Comparison of ENCODE assay signal across 9 cellular contexts in genomic region chr22:19962909-19963806, GRCh38. TPM values are rescaled to one million over a fixed set of nuclear protein-coding genes. Genes with fewer than 3 reads are reported as not detected.
DNase-seq lines count a peak whose midpoint lies in the region; ATAC-seq and TF ChIP-seq lines count a peak whose summit lies in the region.
"Had no signal": no experiment of that assay in that cellular context is flagged by ENCODE, and none has a peak within 500 bp of the region (broad histone marks: within the 10 kb centered on the region; RNA-seq: fewer than 3 reads in every experiment).

No MANE protein-coding gene starts in this region.

- intact Hi-C loops in Caco-2 (cut with micrococcal nuclease; ENCODE audit: unreplicated experiment), result loop anchor here (2.0 to 10.0 kb wide), 3 partner anchors 58 to 152 kb away; partner anchors contain the start of genes DGCR8, RANBP1, TANGO2 and TRMT2A
- intact Hi-C loops in testis (cut with DNase I; ENCODE audit: low total_unique reads), result no loop called here

- H3K4me3 ChIP-seq in Caco-2 (ENCODE audit: low read depth, low read length), result peak overlapping the region; percentile 50
- H3K4me3 ChIP-seq in testis, result no peak overlapping the region

- H3K27ac Mint-ChIP-seq in Caco-2 (ENCODE audit: unreplicated experiment), result peak overlapping the region; percentile 100
- peak overlapping the region; percentile 19 for H3K27ac Mint-ChIP-seq in central memory CD8-positive, alpha-beta T cell (ENCODE audit: low read depth)
- peak overlapping the region in 2 of 3 experiments; percentile 78 to 97 for H3K27ac Mint-ChIP-seq in nephron
- H3K27ac Mint-ChIP-seq: activated naive CD4-positive, alpha-beta T cell treated with anti-CD3 and anti-CD28 coated beads, Interleukin-2, amount 50 U/mL, for 72 hours had no signal

- H3K4me3 Mint-ChIP-seq in Caco-2 (ENCODE audit: unreplicated experiment) (peak overlapping the region; percentile 94), nephron (peak overlapping the region in 1 of 3 experiments; percentile 63)
- H3K4me3 Mint-ChIP-seq in central memory CD8-positive, alpha-beta T cell, result no peak overlapping the region

- peaks cover 57% of the 10 kb centered on the region for H3K4me1 ChIP-seq in Caco-2
- peaks cover 14% of the 10 kb centered on the region for H3K4me1 ChIP-seq in testis

- TF ChIP-seq RAD21 in Ishikawa (IDR thresholded peaks at IDR 0.05; ENCODE audit: low read depth), result peak; percentile 19; the same call in 1 of the 2 replicates

- DNase-seq in Caco-2, result peak; percentile 96 to 97
- DNase-seq in central memory CD8-positive, alpha-beta T cell (ENCODE audit: low spot score in 2 of 2), result no peak
- no peak for DNase-seq in mesenteric fat pad (ENCODE audit: low spot score)
- no peak for DNase-seq in testis
- DNase-seq in AML-193 (lab: John Stamatoyannopoulos, UW), result no peak

- no peak for TF ChIP-seq POLR2A in testis (IDR thresholded peaks at IDR 0.05)

- POLR2A ChIA-PET in Caco-2 (lab: Charles Lee), result interaction anchor here (0.6 kb wide), 3 partner anchors 11 to 1987 kb away, joined by 3 to 16 read pairs (median 4); no protein-coding TSS in a partner anchor

- H3K4me1 Mint-ChIP-seq in Caco-2 (ENCODE audit: low read depth, unreplicated experiment) (peaks cover 20% of the 10 kb centered on the region), nephron (peaks cover 41% of the 10 kb centered on the region)
- peaks cover 6% of the 10 kb centered on the region for H3K4me1 Mint-ChIP-seq in central memory CD8-positive, alpha-beta T cell

- CTCF ChIA-PET in Caco-2 (lab: Charles Lee), result interaction anchor here (0.5 to 1.8 kb wide), 10 partner anchors 9 to 285 kb away, joined by 3 to 28 read pairs (median 4); partner anchors contain the start of gene TRMT2A

- H3K9me3 ChIP-seq in Caco-2 (no peaks in the 10 kb centered on the region), testis (no peaks in the 10 kb centered on the region)

- TF ChIP-seq EP300 in Ishikawa (IDR thresholded peaks at IDR 0.05; ENCODE audit: borderline replicate concordance), result peak; percentile 79

- no peak overlapping the region for H3K27ac ChIP-seq in testis

- H3K36me3 ChIP-seq in Caco-2 (ENCODE audit: control insufficient read depth, insufficient read depth, low read length) (peaks cover 6% of the 10 kb centered on the region), testis (ENCODE audit: low read depth, missing control alignments) (no peaks in the 10 kb centered on the region)

- WGBS in testis, 2 donors, result 85 to 88% methylated on average over 14 to 30 of the region's 30 CpGs

- no peak for ATAC-seq in central memory CD8-positive, alpha-beta T cell (replicated peaks; ENCODE audit: extremely low read depth, poor library complexity, severe bottlenecking)
- ATAC-seq in GM18873 (IDR thresholded peaks at IDR 0.05; ENCODE audit: low FRiP score, unreplicated experiment), result no peak

- TF ChIP-seq CTCF in Caco-2 (IDR thresholded peaks at IDR 0.05; ENCODE audit: insufficient read depth in 1 of 2, low read depth in 1 of 2, low read length in 1 of 2, severe bottlenecking in 1 of 2, unreplicated experiment in 1 of 2), result no peak
- TF ChIP-seq CTCF in nephron (IDR thresholded peaks at IDR 0.05; ENCODE audit: unreplicated experiment in 3 of 3), result no peak
- no peak for TF ChIP-seq CTCF in testis (IDR thresholded peaks at IDR 0.05)

- peaks cover 19% of the 10 kb centered on the region for H3K36me3 Mint-ChIP-seq in Caco-2 (ENCODE audit: insufficient read depth, unreplicated experiment)
- peaks cover 7% of the 10 kb centered on the region for H3K36me3 Mint-ChIP-seq in central memory CD8-positive, alpha-beta T cell (ENCODE audit: insufficient read depth)
- H3K36me3 Mint-ChIP-seq in nephron (ENCODE audit: low read depth), result peaks cover 6% of the 10 kb centered on the region
- H3K36me3 Mint-ChIP-seq: activated naive CD4-positive, alpha-beta T cell treated with anti-CD3 and anti-CD28 coated beads, Interleukin-2, amount 50 U/mL, for 72 hours had no signal

- H3K9me3 Mint-ChIP-seq in Caco-2 (ENCODE audit: unreplicated experiment) (no peaks in the 10 kb centered on the region), nephron (no peaks in the 10 kb centered on the region)
- H3K9me3 Mint-ChIP-seq in central memory CD8-positive, alpha-beta T cell, result no peaks in the 10 kb centered on the region
- H3K9me3 Mint-ChIP-seq: activated naive CD4-positive, alpha-beta T cell treated with anti-CD3 and anti-CD28 coated beads, Interleukin-2, amount 50 U/mL, for 72 hours had no signal

- BruUV-seq in Caco-2 (replicated peaks; lab: Mats Ljungman, UMichigan), result TSS peak; percentile 28

- no peaks in the 10 kb centered on the region for H3K27me3 Mint-ChIP-seq in Caco-2 (ENCODE audit: insufficient read depth, unreplicated experiment)
- H3K27me3 Mint-ChIP-seq in central memory CD8-positive, alpha-beta T cell, result no peaks in the 10 kb centered on the region
- H3K27me3 Mint-ChIP-seq in nephron (ENCODE audit: low read depth), result peaks cover 3% of the 10 kb centered on the region

- H3K27me3 ChIP-seq in Caco-2 (replicated peaks; ENCODE audit: control insufficient read depth, insufficient read depth, low read length), result no peaks in the 10 kb centered on the region
- no peaks in the 10 kb centered on the region for H3K27me3 ChIP-seq in testis

TF ChIP-seq in Ishikawa, 13 proteins besides CTCF, POLR2A, EP300 and RAD21:
- TF ChIP-seq EGR1 (IDR thresholded peaks at IDR 0.05) (no peak), CEBPB (IDR thresholded peaks at IDR 0.05) (peak; percentile 48; the same call in 1 of the 2 replicates), NFIC (IDR thresholded peaks at IDR 0.05) (peak; percentile 55), TEAD4 (IDR thresholded peaks at IDR 0.05) (peak; percentile 55; the same call in 1 of the 2 replicates), ZBTB7A (IDR thresholded peaks at IDR 0.05; ENCODE audit: low read depth) (peak; percentile 67), YY1 (IDR thresholded peaks at IDR 0.05; ENCODE audit: low read depth) (peak; percentile 74; the same call in 1 of the 2 replicates), TCF12 (IDR thresholded peaks at IDR 0.05; ENCODE audit: low read depth) (peak; percentile 84), TAF1 (IDR thresholded peaks at IDR 0.05; ENCODE audit: low read depth) (peak; percentile 57), CREB1 (IDR thresholded peaks at IDR 0.05; ENCODE audit: low read depth) (no peak), MAX (IDR thresholded peaks at IDR 0.05) (peak; percentile 27; the same call in 1 of the 2 replicates), USF1 (IDR thresholded peaks at IDR 0.05) (peak; percentile 51), REST (IDR thresholded peaks at IDR 0.05; ENCODE audit: low read depth) (no peak), FOXM1 (IDR thresholded peaks at IDR 0.05; ENCODE audit: borderline replicate concordance, low read depth) (no peak)

RNA-seq across cellular contexts. Expression of gene TXNRD2, which starts 21.5 kb away (rescaled TPM):
- total RNA-seq in Caco-2 (2022), result 44.8 and 47.0 TPM in 2 replicates
- total RNA-seq in mesenteric fat pad, result 20.2 TPM
- total RNA-seq in testis, result 10 to 100 TPM; 36.6 to 49.9 TPM
- 28.7 TPM for polyA plus RNA-seq in testis (ENCODE audit: insufficient read depth, low read depth, low replicate concordance)

RNA-seq across cellular contexts. Expression of gene COMT, which starts 21.6 kb away (rescaled TPM):
- total RNA-seq in Caco-2 (2022) (96.0 and 103 TPM in 2 replicates), mesenteric fat pad (144 TPM), testis (100 to 1,000 TPM; 278 to 427 TPM)
- 147 TPM for polyA plus RNA-seq in testis (ENCODE audit: insufficient read depth, low read depth, low replicate concordance)

RNA-seq across cellular contexts. Expression of gene ARVCF, which starts 53.5 kb away (rescaled TPM):
- total RNA-seq in Caco-2 (2022), result 9.8 and 12.0 TPM in 2 replicates
- total RNA-seq in mesenteric fat pad, result 5.3 TPM
- total RNA-seq in testis, result 10 to 100 TPM; 43.2 to 57.7 TPM
- polyA plus RNA-seq in testis (ENCODE audit: insufficient read depth, low read depth, low replicate concordance), result 21.1 TPM

RNA-seq across cellular contexts. Expression of gene TANGO2, which starts 57.8 kb away (rescaled TPM):
- total RNA-seq in Caco-2 (2022) (23.9 and 26.6 TPM in 2 replicates), mesenteric fat pad (34.8 TPM), testis (10 to 100 TPM; 13.5 to 21.5 TPM)
- polyA plus RNA-seq in testis (ENCODE audit: insufficient read depth, low read depth, low replicate concordance), result 19.0 TPM

Comparison
In these comparisons a context has a peak if more than half of its experiments do, and no peak if none do; other contexts are left out.
1. DNase-seq: peak in Caco-2 (2 of 2); none in central memory CD8-positive, alpha-beta T cell (0 of 2), mesenteric fat pad (single experiment), testis (single experiment) and AML-193 (0 of 2).
2. H3K27ac Mint-ChIP-seq: peak in every context shown above with its lines; median percentile 100 in Caco-2; 88 in nephron; 19 in central memory CD8-positive, alpha-beta T cell.